ENCODE assay signal across 16 cellular contexts in genomic region chr17:31595076-31595475, GRCh38.
A peak's percentile ranks its signal among the peaks of the same experiment; 100 is the strongest.
DNase-seq lines count a peak whose midpoint lies in the region; ATAC-seq, FAIRE-seq and TF ChIP-seq lines count a peak whose summit lies in the region.
"Had no signal": no experiment of that assay in that cellular context is flagged by ENCODE, and none has a peak within 500 bp of the region (broad histone marks: within the 10 kb centered on the region; RNA-seq: fewer than 3 reads in every experiment).

No MANE protein-coding gene starts in this region.

- H3K4me3 ChIP-seq in MG63 (no peak overlapping the region), coronary artery (no peak overlapping the region), mesodermal cell (ENCODE audit: extremely low read depth, insufficient read depth, low read length, poor library complexity, severe bottlenecking) (no peak overlapping the region)
- H3K4me3 ChIP-seq: SK-N-MC had no signal

- TF ChIP-seq POLR2A in H54 (IDR thresholded peaks at IDR 0.05; ENCODE audit: low read depth, low read length) = no peak

- FAIRE-seq in urothelium cell line (lab: Jason Lieb, UNC) (no peak), H54 (lab: Jason Lieb, UNC) (no peak)
- FAIRE-seq: H1 had no signal

- H3K27ac ChIP-seq in coronary artery (peak overlapping the region; percentile 89 to 95), mesodermal cell (ENCODE audit: low read depth, low read length, severe bottlenecking) (peak overlapping the region; percentile 94)
- H3K27ac ChIP-seq: SK-N-MC had no signal

- H3K9me3 ChIP-seq in MG63 (no peaks in the 10 kb centered on the region; the same call in 1 of the 2 replicates), mesodermal cell (ENCODE audit: control insufficient read depth, low read length) (no peaks in the 10 kb centered on the region)

- H3K4me1 ChIP-seq in mesodermal cell (ENCODE audit: control insufficient read depth, insufficient read depth, low read length, poor library complexity, severe bottlenecking) = peaks cover 63% of the 10 kb centered on the region

- H3K27me3 ChIP-seq in MG63 = no peaks in the 10 kb centered on the region

- DNase-seq in AG08395 (ENCODE audit: low spot score) = peak; percentile 55
- peak; percentile 58 for DNase-seq in MG63
- peak; percentile 24 for DNase-seq in coronary artery (ENCODE audit: low spot score)
- no peak for DNase-seq in omental fat pad (ENCODE audit: low spot score)
- DNase-seq in urothelium cell line (ENCODE audit: low spot score) = no peak
- no peak for DNase-seq in H54 (ENCODE audit: insufficient read length, low spot score)
- DNase-seq: ACHN; activated naive CD4-positive, alpha-beta T cell treated with Interleukin-2 at 50 U/mL for 16 hours; COR-L47; NCI-H1105 treated with DMSO at 0.1 percent for 48 hours; stimulated activated naive B cell treated with anti-CD40 and anti-IgM and Interleukin-4, amounts not matched to agents 10 μg/mL and 1 μg/mL and 100 μg/mL, for 72 hours had no signal

- TF ChIP-seq CTCF in coronary artery (IDR thresholded peaks at IDR 0.05) (no peak), omental fat pad (IDR thresholded peaks at IDR 0.05) (no peak)

- H3K36me3 ChIP-seq in MG63 (peaks cover 77% of the 10 kb centered on the region), mesodermal cell (ENCODE audit: control insufficient read depth, insufficient read depth, low read length) (peaks cover 9% of the 10 kb centered on the region)

- no peak for ATAC-seq in omental fat pad (ENCODE audit: low FRiP score)
- no peak for ATAC-seq in HG03175 (IDR thresholded peaks at IDR 0.05; ENCODE audit: unreplicated experiment)
- ATAC-seq: sciatic nerve; stimulated activated naive B cell treated with anti-CD40 and anti-IgM and Interleukin-4, amounts not matched to agents 10 μg/mL and 1 μg/mL and 100 μg/mL, for 72 hours had no signal

- WGBS in mesodermal cell (ENCODE audit: insufficient coverage in 2 of 2), 2 experiments = 80 to 100% methylated on average over 2 of the region's 2 CpGs

Comparison
In these comparisons a context has a peak if more than half of its experiments do, and no peak if none do; other contexts are left out.
1. DNase-seq: peak in AG08395 (single experiment), MG63 (single experiment) and coronary artery (single experiment); none in omental fat pad (single experiment), urothelium cell line (single experiment) and H54 (single experiment).